In genomic region chr10:102501201-102502028, GRCh38 we compare ENCODE assay signal across 10 cellular contexts. TPM values are rescaled to one million over a fixed set of nuclear protein-coding genes. Genes with fewer than 3 reads are reported as not detected.
A peak's percentile ranks its signal among the peaks of the same experiment; 100 is the strongest.
DNase-seq lines count a peak whose midpoint lies in the region; ATAC-seq, FAIRE-seq and TF ChIP-seq lines count a peak whose summit lies in the region.
"Had no signal": no experiment of that assay in that cellular context is flagged by ENCODE, and none has a peak within 500 bp of the region (broad histone marks: within the 10 kb centered on the region; RNA-seq: fewer than 3 reads in every experiment).

No MANE protein-coding gene starts in this region.

- DNase-seq in GM19239 (ENCODE audit: insufficient read length, low spot score) = no peak
- DNase-seq in WERI-Rb-1 = no peak
- no peak for DNase-seq in spleen
- no peak for DNase-seq in head of caudate nucleus
- no peak for DNase-seq in chondrocyte (ENCODE audit: low spot score)
- no peak for DNase-seq in natural killer cell treated with Interleukin-12 subunit alpha and Interleukin-12 subunit beta and Interleukin-15 and Interleukin-18, amount 100 ng/mL, for 72 hours (ENCODE audit: low spot score)

- H3K4me3 ChIP-seq in WERI-Rb-1 (ENCODE audit: low read depth, low read length) (peak overlapping the region; percentile 82), iPS-15b (ENCODE audit: low read depth, low read length) (peak overlapping the region; percentile 100), spleen (peak overlapping the region; percentile 71 to 98 (median 88))

- H3K9me3 ChIP-seq in WERI-Rb-1 (ENCODE audit: severe bottlenecking) (no peaks in the 10 kb centered on the region), iPS-15b (ENCODE audit: control insufficient read depth, insufficient read depth, low read length) (no peaks in the 10 kb centered on the region), spleen (no peaks in the 10 kb centered on the region)

- H3K36me3 ChIP-seq in WERI-Rb-1 = peaks cover 16% of the 10 kb centered on the region
- no peaks in the 10 kb centered on the region for H3K36me3 ChIP-seq in iPS-15b (ENCODE audit: control insufficient read depth, insufficient read depth, low read length)
- peaks cover 0 to 15% (median 0%) of the 10 kb centered on the region in 6 donors for H3K36me3 ChIP-seq in spleen

- FAIRE-seq in GM19239 (lab: Jason Lieb, UNC) = peak; percentile 61

- no peaks in the 10 kb centered on the region for H3K27me3 ChIP-seq in WERI-Rb-1 (ENCODE audit: insufficient read depth, low read depth, severe bottlenecking)
- peaks cover 16% of the 10 kb centered on the region for H3K27me3 ChIP-seq in iPS-15b (ENCODE audit: control insufficient read depth, insufficient read depth, low read length)
- no peaks in the 10 kb centered on the region for H3K27me3 ChIP-seq in spleen (replicated peaks in 1 of 7)

- 4 to 7% (median 5%) methylated on average over 23 of the region's 23 CpGs for WGBS in spleen, 5 donors

- H3K27ac ChIP-seq in WERI-Rb-1 (peak overlapping the region; percentile 31), spleen (peak overlapping the region; percentile 74 to 97 (median 93))

- TF ChIP-seq POLR2A in spleen (IDR thresholded peaks at IDR 0.05) = peak in 1 of 3 donors; percentile 3

- no peak overlapping the region for H3K4me3 Mint-ChIP-seq in chondrocyte (ENCODE audit: unreplicated experiment)
- H3K4me3 Mint-ChIP-seq in natural killer cell treated with Interleukin-12 subunit alpha and Interleukin-12 subunit beta and Interleukin-15 and Interleukin-18, amount 100 ng/mL, for 72 hours = no peak overlapping the region

- intact Hi-C loops in spleen (cut with DNase I; ENCODE audit: low total_unique reads) (loop anchor here (5.0 kb wide), 1 partner anchor 81 kb away; no protein-coding TSS in a partner anchor), head of caudate nucleus (cut with DNase I) (loop anchor here (2.0 to 5.0 kb wide), 2 partner anchors 81 to 141 kb away; no protein-coding TSS in a partner anchor)

- H3K4me1 Mint-ChIP-seq in chondrocyte (ENCODE audit: low read depth) = peaks cover 35% of the 10 kb centered on the region
- H3K4me1 Mint-ChIP-seq in natural killer cell treated with Interleukin-12 subunit alpha and Interleukin-12 subunit beta and Interleukin-15 and Interleukin-18, amount 100 ng/mL, for 72 hours (ENCODE audit: low read depth in 2 of 2) = peaks cover 17 to 26% of the 10 kb centered on the region in 2 donors

- peak overlapping the region; percentile 66 for H3K9ac ChIP-seq in iPS-15b (ENCODE audit: low read depth, low read length)

- ATAC-seq in HG02759 (IDR thresholded peaks at IDR 0.05; ENCODE audit: unreplicated experiment) = no peak
- no peak for ATAC-seq in natural killer cell treated with Interleukin-12 subunit alpha and Interleukin-12 subunit beta and Interleukin-15 and Interleukin-18, amount 100 ng/mL, for 72 hours

- H3K27ac Mint-ChIP-seq in chondrocyte (ENCODE audit: unreplicated experiment) = no peak overlapping the region
- no peak overlapping the region for H3K27ac Mint-ChIP-seq in natural killer cell treated with Interleukin-12 subunit alpha and Interleukin-12 subunit beta and Interleukin-15 and Interleukin-18, amount 100 ng/mL, for 72 hours

- no peak for TF ChIP-seq CTCF in WERI-Rb-1 (IDR thresholded peaks at IDR 0.05; ENCODE audit: low read depth, low read length)
- TF ChIP-seq CTCF in spleen (IDR thresholded peaks at IDR 0.05 in 8 of 11, conservative IDR thresholded peaks at IDR 0.05 in 3 of 11) = no peak
- TF ChIP-seq CTCF in chondrocyte (IDR thresholded peaks at IDR 0.05) = no peak

- H3K4me1 ChIP-seq in iPS-15b (ENCODE audit: control insufficient read depth, insufficient read depth, low read length) = peaks cover 10% of the 10 kb centered on the region
- H3K4me1 ChIP-seq in spleen = peaks cover 30 to 85% (median 66%) of the 10 kb centered on the region in 6 donors

- H3K36me3 Mint-ChIP-seq in chondrocyte (ENCODE audit: low read depth) = no peaks in the 10 kb centered on the region
- no peaks in the 10 kb centered on the region for H3K36me3 Mint-ChIP-seq in natural killer cell treated with Interleukin-12 subunit alpha and Interleukin-12 subunit beta and Interleukin-15 and Interleukin-18, amount 100 ng/mL, for 72 hours

- no peaks in the 10 kb centered on the region for H3K27me3 Mint-ChIP-seq in chondrocyte (ENCODE audit: low read depth)
- no peaks in the 10 kb centered on the region for H3K27me3 Mint-ChIP-seq in natural killer cell treated with Interleukin-12 subunit alpha and Interleukin-12 subunit beta and Interleukin-15 and Interleukin-18, amount 100 ng/mL, for 72 hours

- no peaks in the 10 kb centered on the region for H3K9me3 Mint-ChIP-seq in chondrocyte (ENCODE audit: low read depth)
- no peaks in the 10 kb centered on the region for H3K9me3 Mint-ChIP-seq in natural killer cell treated with Interleukin-12 subunit alpha and Interleukin-12 subunit beta and Interleukin-15 and Interleukin-18, amount 100 ng/mL, for 72 hours

RNA-seq across cellular contexts. Expression of gene ACTR1A, which starts 1.1 kb away (rescaled TPM):
- total RNA-seq in spleen (10 to 100 TPM; 64.0 to 90.8 (median 76.7) TPM), chondrocyte (128 to 137 TPM (median 128 TPM) in 3 replicates)
- 10 to 100 TPM; 25.5 to 54.3 (median 34.7) TPM for polyA plus RNA-seq in spleen
- total RNA-seq in natural killer cell treated with Interleukin-12 subunit alpha and Interleukin-12 subunit beta and Interleukin-15 and Interleukin-18, amount 100 ng/mL, for 72 hours = 100 to 1,000 TPM in 1 of 2 donors, 10 to 100 TPM in 1; 84.5 to 108 TPM

RNA-seq across cellular contexts. Expression of gene SUFU, which starts 2.4 kb away (rescaled TPM):
- 10 to 100 TPM; 11.4 to 21.9 (median 15.1) TPM for total RNA-seq in spleen
- 1 to 10 TPM; 2.0 to 6.3 (median 2.8) TPM for polyA plus RNA-seq in spleen
- 14.5 to 15.5 TPM (median 15.5 TPM) in 3 replicates for total RNA-seq in chondrocyte
- total RNA-seq in natural killer cell treated with Interleukin-12 subunit alpha and Interleukin-12 subunit beta and Interleukin-15 and Interleukin-18, amount 100 ng/mL, for 72 hours = 10 to 100 TPM in 1 of 2 donors, 1 to 10 TPM in 1; 6.8 to 10.9 TPM

RNA-seq across cellular contexts. Expression of gene C10orf95, which starts 50.1 kb away (rescaled TPM):
- under 1 TPM in 4 of 7 donors, not detected in 3; 0.33 to 0.77 (median 0.47) TPM for total RNA-seq in spleen
- polyA plus RNA-seq in spleen = under 1 TPM; 0.06 to 0.33 (median 0.18) TPM
- total RNA-seq in chondrocyte = not detected in 3 replicates
- total RNA-seq in natural killer cell treated with Interleukin-12 subunit alpha and Interleukin-12 subunit beta and Interleukin-15 and Interleukin-18, amount 100 ng/mL, for 72 hours = under 1 TPM in 1 of 2 donors, not detected in 1; 0.98 TPM
- total RNA-seq: dermis microvascular lymphatic vessel endothelial cell, SK-MEL-5 had no signal
